In genomic region chr16:24917891-24918290, GRCh38 we compare ENCODE assay signal across 23 cellular contexts.
"Had no signal": no experiment of that assay in that cellular context is flagged by ENCODE, and none has a peak within 500 bp of the region (broad histone marks: within the 10 kb centered on the region; RNA-seq: fewer than 3 reads in every experiment).

No MANE protein-coding gene starts in this region.

- H3K27me3 ChIP-seq: dorsolateral prefrontal cortex, gastrocnemius medialis, neural progenitor cell, right atrium auricular region, stomach, thyroid gland had no signal

- H3K4me3 Mint-ChIP-seq: endodermal cell, nephron, neural progenitor cell, type B pancreatic cell had no signal

- H3K27me3 Mint-ChIP-seq: type B pancreatic cell had no signal

- H3K4me1 Mint-ChIP-seq: endodermal cell, nephron, neural progenitor cell had no signal

- H3K36me3 ChIP-seq: neural progenitor cell, prostate gland had no signal

- H3K9me3 Mint-ChIP-seq: endodermal cell, nephron, neural progenitor cell, type B pancreatic cell had no signal

- H3K4me1 ChIP-seq: gastrocnemius medialis, lower lobe of right lung, neural progenitor cell, parathyroid adenoma, prostate gland, right atrium auricular region, stomach, thyroid gland had no signal

- DNase-seq: dorsolateral prefrontal cortex; effector CD4-positive, alpha-beta T cell; endodermal cell; foreskin fibroblast; gastrocnemius medialis; head of caudate nucleus; left ventricle myocardium superior; lower lobe of right lung; stimulated activated CD4-positive, alpha-beta T cell treated with anti-CD3 and anti-CD28 coated beads, Interleukin-2, amount 100 ng/mL, for 24 hours; stimulated activated CD4-positive, alpha-beta T cell treated with anti-CD3 and anti-CD28 coated beads, Interleukin-4, amount 100 ng/mL, for 24 hours; stimulated activated naive CD4-positive, alpha-beta T cell treated with Interleukin-2 at 50 U/mL for 16 hours; stomach; thyroid gland had no signal

- H3K9me3 ChIP-seq: gastrocnemius medialis, lower lobe of right lung, prostate gland, right atrium auricular region, stomach, thyroid gland had no signal

- H3K27ac ChIP-seq: epithelial cell of prostate, gastrocnemius medialis, lower lobe of right lung, neural progenitor cell, parathyroid adenoma, prostate gland, right atrium auricular region, stomach, thyroid gland had no signal

- H3K27ac Mint-ChIP-seq: endodermal cell, nephron, neural progenitor cell, type B pancreatic cell had no signal

- ATAC-seq: esophagus mucosa, gastrocnemius medialis, left ventricle myocardium superior, lower lobe of right lung, sciatic nerve had no signal

- H3K4me3 ChIP-seq: dorsolateral prefrontal cortex, gastrocnemius medialis, lower lobe of right lung, neural progenitor cell, prostate gland, right atrium auricular region, smooth muscle cell, stomach, thyroid gland had no signal
